In the genomic region with DNA sequence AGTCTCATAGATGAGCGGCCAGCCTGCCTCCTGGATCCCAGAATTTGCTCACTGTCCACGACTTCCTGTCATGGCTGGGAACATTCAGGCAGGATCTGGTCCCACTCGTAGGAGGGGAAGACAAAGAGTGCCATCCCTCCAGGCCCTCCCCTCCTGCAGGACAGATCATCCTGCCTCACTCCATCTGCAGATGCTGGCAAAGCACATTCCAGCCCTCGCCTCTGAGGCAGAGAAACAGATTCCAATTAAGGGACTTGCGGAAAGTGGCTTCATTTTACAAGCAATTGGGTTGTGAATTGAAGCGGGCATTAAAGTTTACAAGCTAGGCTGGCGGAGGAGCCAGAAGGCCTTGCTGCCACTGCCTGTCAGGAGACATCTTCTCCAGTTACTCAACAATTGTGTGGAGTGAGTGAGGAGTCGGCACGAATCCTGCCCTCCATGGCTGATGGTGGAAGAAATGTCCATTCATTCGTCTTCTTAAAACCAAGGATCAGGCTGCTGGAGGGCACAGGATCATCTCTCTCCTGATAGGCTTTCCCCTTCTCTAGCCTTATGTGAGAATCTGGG, we compare ENCODE assay signal across 15 cellular contexts. TPM values are rescaled to one million over a fixed set of nuclear protein-coding genes. Genes with fewer than 3 reads are reported as not detected.
"Had no signal": no experiment of that assay in that cellular context is flagged by ENCODE, and none has a peak within 500 bp of the region (broad histone marks: within the 10 kb centered on the region; RNA-seq: fewer than 3 reads in every experiment).

No MANE protein-coding gene starts in this region.

- H3K27ac ChIP-seq: cardiac muscle cell, colonic mucosa, gastrocnemius medialis, heart right ventricle, left ventricle myocardium inferior, parathyroid adenoma, uterus had no signal

- H3K36me3 ChIP-seq: cardiac muscle cell, colonic mucosa, gastrocnemius medialis, heart right ventricle, left ventricle myocardium inferior, uterus had no signal

- H3K27me3 ChIP-seq: cardiac muscle cell, colonic mucosa, uterus had no signal

- H3K9me3 ChIP-seq: colonic mucosa, gastrocnemius medialis, uterus had no signal

- H3K4me3 ChIP-seq: cardiac muscle cell, colonic mucosa, gastrocnemius medialis, heart right ventricle, left ventricle myocardium inferior, uterus had no signal

- H2AFZ ChIP-seq: parathyroid adenoma had no signal

- H3K4me1 ChIP-seq: colonic mucosa, gastrocnemius medialis, parathyroid adenoma, uterus had no signal

- H3K79me2 ChIP-seq: parathyroid adenoma had no signal

- DNase-seq: activated CD4-positive, alpha-beta T cell treated with anti-CD3 and anti-CD28 coated beads for 48 hours; activated naive CD4-positive, alpha-beta T cell treated with anti-CD3 and anti-CD28 coated beads for 36 hours; colonic mucosa; gastrocnemius medialis; heart right ventricle; left ventricle myocardium inferior; mesendoderm; uterus had no signal

- H3K9ac ChIP-seq: parathyroid adenoma had no signal

- FAIRE-seq: astrocyte, keratinocyte had no signal

RNA-seq across cellular contexts. Expression of gene KCNMB1, which starts 41.8 kb away (rescaled TPM):
- total RNA-seq: activated T-helper 17 cell treated with anti-CD3 and anti-CD28 coated beads, Interleukin-2, amount 50 U/mL, for 72 hours; renal cortical epithelial cell had no signal
- polyA plus RNA-seq: keratinocyte, neural cell had no signal
